Comparison of ENCODE assay signal across 20 cellular contexts in the genomic region with DNA sequence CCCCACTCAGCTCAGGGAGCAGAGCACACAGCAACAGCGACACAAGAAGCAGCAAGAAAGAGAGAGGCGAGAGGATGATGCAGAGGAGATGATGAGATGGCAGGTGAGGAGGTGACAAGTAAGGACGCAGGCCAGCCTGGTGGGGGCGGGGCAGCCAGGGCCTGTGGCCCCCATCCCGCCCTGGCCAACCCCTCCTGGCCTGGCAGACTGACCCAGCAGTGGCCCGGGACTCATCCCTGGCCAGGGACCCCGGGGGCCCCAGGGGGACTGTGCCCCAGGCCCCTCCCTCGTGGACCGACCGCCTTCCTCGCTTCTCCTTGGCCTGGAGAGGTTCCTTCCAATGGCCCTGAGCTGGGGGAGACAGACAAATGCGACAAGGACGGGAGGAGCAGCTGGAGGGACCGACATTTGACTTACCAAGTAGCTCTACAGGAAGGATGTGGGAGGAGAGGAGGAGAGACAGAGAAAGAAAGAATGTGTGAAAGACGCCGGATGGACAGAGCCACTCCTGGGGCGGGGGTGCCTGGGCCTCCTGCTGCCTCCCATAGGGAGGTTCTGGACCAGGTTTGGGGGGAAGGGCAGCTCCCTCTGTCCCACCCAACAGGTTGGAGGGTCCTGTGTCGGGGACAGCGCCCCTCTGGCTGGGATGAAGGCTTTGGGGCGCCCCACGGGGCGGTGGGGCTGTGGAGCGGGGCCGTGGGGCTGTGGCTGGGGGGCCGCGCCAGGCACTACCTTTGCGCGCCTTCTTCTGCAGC. TPM values are rescaled to one million over a fixed set of nuclear protein-coding genes. Genes with fewer than 3 reads are reported as not detected.
A peak's percentile ranks its signal among the peaks of the same experiment; 100 is the strongest.
DNase-seq lines count a peak whose midpoint lies in the region; ATAC-seq and TF ChIP-seq lines count a peak whose summit lies in the region.
"Had no signal": no experiment of that assay in that cellular context is flagged by ENCODE, and none has a peak within 500 bp of the region (broad histone marks: within the 10 kb centered on the region; RNA-seq: fewer than 3 reads in every experiment).

No MANE protein-coding gene starts in this region.

- TF ChIP-seq CTCF in gastroesophageal sphincter (IDR thresholded peaks at IDR 0.05) (no peak), sigmoid colon (IDR thresholded peaks at IDR 0.05) (no peak)

- H3K36me3 Mint-ChIP-seq in activated T-helper 17 cell treated with anti-CD3 and anti-CD28 coated beads, Interleukin-2, amount 50 U/mL, for 72 hours (ENCODE audit: low read depth), result no peaks in the 10 kb centered on the region

- H3K4me2 ChIP-seq in BLaER1 treated with 17β-estradiol and CSF1 and Interleukin-3, amounts not matched to agents 10 nM and 100 nM, result peak overlapping the region in 10 of 11 experiments; percentile 6 to 63 (median 47); a peak in 14 of 22 replicates

- DNase-seq in NT2/D1 (ENCODE audit: low read depth, low spot score) (no peak), sigmoid colon (no peak)
- no peak for DNase-seq in effector memory CD4-positive, alpha-beta T cell
- DNase-seq: activated CD8-positive, alpha-beta memory T cell treated with anti-CD3 and anti-CD28 coated beads for 24 hours; central memory CD4-positive, alpha-beta T cell; DND-41; effector CD4-positive, alpha-beta T cell; HFFc6; NCI-H774; PC-3; small intestine; stimulated activated CD4-positive, alpha-beta T cell treated with anti-CD3 and anti-CD28 coated beads, Interleukin-4, amount 100 ng/mL, for 24 hours; T1000 had no signal

- H3K9ac ChIP-seq in BLaER1 treated with 17β-estradiol and CSF1 and Interleukin-3, amounts not matched to agents 10 nM and 100 nM, result peak overlapping the region in 6 of 11 experiments; percentile 23 to 44 (median 34); a peak in 8 of 22 replicates
- H3K9ac ChIP-seq in NT2/D1 (ENCODE audit: insufficient read length, low read depth), result peak overlapping the region; percentile 5

- 47 to 69% methylated on average over 5 to 8 of the region's 28 CpGs for WGBS in gastroesophageal sphincter (ENCODE audit: low coverage in 1 of 2), 2 donors
- WGBS in sigmoid colon, 2 donors, result 89 to 90% methylated on average over 28 of the region's 28 CpGs

- TF ChIP-seq POLR2A in gastroesophageal sphincter (IDR thresholded peaks at IDR 0.05) (no peak), sigmoid colon (IDR thresholded peaks at IDR 0.05) (no peak)

- no peaks in the 10 kb centered on the region for H3K9me3 ChIP-seq in BLaER1 treated with 17β-estradiol and CSF1 and Interleukin-3, amounts not matched to agents 10 nM and 100 nM (replicated peaks in 1 of 11)
- H3K9me3 ChIP-seq in NT2/D1 (ENCODE audit: insufficient read depth, low read length) (no peaks in the 10 kb centered on the region), gastroesophageal sphincter (no peaks in the 10 kb centered on the region), sigmoid colon (no peaks in the 10 kb centered on the region)
- no peaks in the 10 kb centered on the region for H3K9me3 ChIP-seq in effector memory CD4-positive, alpha-beta T cell (ENCODE audit: control insufficient read depth, low read length)
- H3K9me3 ChIP-seq: heart left ventricle had no signal

- H3K4me3 ChIP-seq in BLaER1 treated with 17β-estradiol and CSF1 and Interleukin-3, amounts not matched to agents 10 nM and 100 nM, result no peak overlapping the region
- H3K4me3 ChIP-seq in NT2/D1 (ENCODE audit: insufficient read length, low read depth) (no peak overlapping the region), gastroesophageal sphincter (no peak overlapping the region), sigmoid colon (no peak overlapping the region)
- no peak overlapping the region for H3K4me3 ChIP-seq in effector memory CD4-positive, alpha-beta T cell (ENCODE audit: insufficient read depth, low read depth, low read length, poor library complexity, severe bottlenecking)
- H3K4me3 ChIP-seq: heart left ventricle had no signal

- H3K27ac ChIP-seq in BLaER1 treated with 17β-estradiol and CSF1 and Interleukin-3, amounts not matched to agents 10 nM and 100 nM, result peak overlapping the region in 8 of 11 experiments; percentile 22 to 61 (median 41); a peak in 11 of 22 replicates
- peak overlapping the region in 3 of 4 donors; percentile 97 to 98 (median 97) for H3K27ac ChIP-seq in gastroesophageal sphincter
- H3K27ac ChIP-seq in sigmoid colon, result peak overlapping the region; percentile 86 to 99 (median 96)
- H3K27ac ChIP-seq in effector memory CD4-positive, alpha-beta T cell (ENCODE audit: insufficient read depth, low read length, poor library complexity, severe bottlenecking), result no peak overlapping the region

- H3K27ac Mint-ChIP-seq in activated T-helper 17 cell treated with anti-CD3 and anti-CD28 coated beads, Interleukin-2, amount 50 U/mL, for 72 hours, result no peak overlapping the region
- H3K27ac Mint-ChIP-seq: HFFc6; naive thymus-derived CD4-positive, alpha-beta T cell; progenitor cell of endocrine pancreas had no signal

- intact Hi-C loops in sigmoid colon (cut with DNase I), result loop anchor here (1.0 kb wide), 1 partner anchor 92 kb away; no protein-coding TSS in a partner anchor

- H4K20me1 ChIP-seq in BLaER1 treated with 17β-estradiol and CSF1 and Interleukin-3, amounts not matched to agents 10 nM and 100 nM, result peaks cover 0 to 85% (median 41%) of the 10 kb centered on the region in 11 experiments; a peak in 17 of 22 replicates

- H3K4me1 ChIP-seq in BLaER1 treated with 17β-estradiol and CSF1 and Interleukin-3, amounts not matched to agents 10 nM and 100 nM, result peaks cover 0 to 49% (median 42%) of the 10 kb centered on the region in 10 experiments; a peak in 17 of 20 replicates
- peaks cover 32% of the 10 kb centered on the region for H3K4me1 ChIP-seq in NT2/D1 (ENCODE audit: insufficient read depth, insufficient read length)
- peaks cover 0 to 81% (median 40%) of the 10 kb centered on the region in 3 donors for H3K4me1 ChIP-seq in gastroesophageal sphincter
- peaks cover 0 to 61% (median 48%) of the 10 kb centered on the region in 4 donors for H3K4me1 ChIP-seq in sigmoid colon
- H3K4me1 ChIP-seq in effector memory CD4-positive, alpha-beta T cell (ENCODE audit: control insufficient read depth, insufficient read depth, low read length, poor library complexity, severe bottlenecking), result no peaks in the 10 kb centered on the region

- peaks cover 0 to 87% (median 60%) of the 10 kb centered on the region in 11 experiments; a peak in 20 of 22 replicates for H3K36me3 ChIP-seq in BLaER1 treated with 17β-estradiol and CSF1 and Interleukin-3, amounts not matched to agents 10 nM and 100 nM
- peaks cover 87% of the 10 kb centered on the region for H3K36me3 ChIP-seq in NT2/D1 (ENCODE audit: insufficient read depth, insufficient read length, low read length)
- peaks cover 0 to 57% of the 10 kb centered on the region in 2 donors for H3K36me3 ChIP-seq in gastroesophageal sphincter
- H3K36me3 ChIP-seq in sigmoid colon, result peaks cover 34 to 64% (median 59%) of the 10 kb centered on the region in 4 donors
- H3K36me3 ChIP-seq in effector memory CD4-positive, alpha-beta T cell (ENCODE audit: control insufficient read depth, insufficient read depth, low read length), result no peaks in the 10 kb centered on the region

- H3K9me3 Mint-ChIP-seq in activated T-helper 17 cell treated with anti-CD3 and anti-CD28 coated beads, Interleukin-2, amount 50 U/mL, for 72 hours, result no peaks in the 10 kb centered on the region
- H3K9me3 Mint-ChIP-seq: HFFc6 had no signal

- TF ChIP-seq EP300 in gastroesophageal sphincter (IDR thresholded peaks at IDR 0.05), result no peak
- no peak for TF ChIP-seq EP300 in sigmoid colon (IDR thresholded peaks at IDR 0.05)

- H3K27me3 Mint-ChIP-seq in activated T-helper 17 cell treated with anti-CD3 and anti-CD28 coated beads, Interleukin-2, amount 50 U/mL, for 72 hours, result no peaks in the 10 kb centered on the region
- H3K27me3 Mint-ChIP-seq: progenitor cell of endocrine pancreas had no signal

- H3K4me1 Mint-ChIP-seq in activated T-helper 17 cell treated with anti-CD3 and anti-CD28 coated beads, Interleukin-2, amount 50 U/mL, for 72 hours, result no peaks in the 10 kb centered on the region

- ATAC-seq in gastroesophageal sphincter (no peak), GM18502 (IDR thresholded peaks at IDR 0.05; ENCODE audit: poor library complexity, unreplicated experiment) (no peak)
- no peak for ATAC-seq in activated T-helper 17 cell treated with anti-CD3 and anti-CD28 coated beads, Interleukin-2, amount 50 U/mL, for 72 hours (replicated peaks)
- ATAC-seq: naive thymus-derived CD4-positive, alpha-beta T cell; PC-3 had no signal

- H3K27me3 ChIP-seq in BLaER1 treated with 17β-estradiol and CSF1 and Interleukin-3, amounts not matched to agents 10 nM and 100 nM, result no peaks in the 10 kb centered on the region
- H3K27me3 ChIP-seq in NT2/D1 (ENCODE audit: insufficient read depth, insufficient read length), result no peaks in the 10 kb centered on the region
- H3K27me3 ChIP-seq in gastroesophageal sphincter, result no peaks in the 10 kb centered on the region
- no peaks in the 10 kb centered on the region for H3K27me3 ChIP-seq in sigmoid colon
- H3K27me3 ChIP-seq in effector memory CD4-positive, alpha-beta T cell (replicated peaks; ENCODE audit: control insufficient read depth, insufficient read depth, low read length, poor library complexity, severe bottlenecking), result peaks cover under 1% of the 10 kb centered on the region
- H3K27me3 ChIP-seq: heart left ventricle had no signal

- no peak overlapping the region for H3K4me3 Mint-ChIP-seq in activated T-helper 17 cell treated with anti-CD3 and anti-CD28 coated beads, Interleukin-2, amount 50 U/mL, for 72 hours
- H3K4me3 Mint-ChIP-seq: HFFc6 had no signal

RNA-seq across cellular contexts. Expression of a gene that starts 6.8 kb away (rescaled TPM):
- total RNA-seq in gastroesophageal sphincter (100 to 1,000 TPM in 1 of 4 donors, 10 to 100 TPM in 3; 70.9 to 234 (median 85.9) TPM), sigmoid colon (10 to 100 TPM; 36.4 to 100.0 (median 60.7) TPM)
- 10 to 100 TPM in 2 of 3 donors, 1 to 10 TPM in 1; 5.4 to 28.2 (median 10.9) TPM for polyA plus RNA-seq in sigmoid colon
- under 1 TPM; 0.11 to 0.67 TPM for total RNA-seq in activated T-helper 17 cell treated with anti-CD3 and anti-CD28 coated beads, Interleukin-2, amount 50 U/mL, for 72 hours
- polyA plus RNA-seq: naive thymus-derived CD4-positive, alpha-beta T cell had no signal

RNA-seq across cellular contexts. Expression of a gene that starts 32.7 kb away (rescaled TPM):
- total RNA-seq in gastroesophageal sphincter (1 to 10 TPM; 1.6 to 4.1 (median 2.8) TPM), sigmoid colon (1 to 10 TPM in 3 of 4 donors, not detected in 1; 3.6 to 5.4 (median 4.6) TPM)
- polyA plus RNA-seq in sigmoid colon, result 1 to 10 TPM in 2 of 3 donors, not detected in 1; 1.8 to 5.5 TPM
- total RNA-seq in activated T-helper 17 cell treated with anti-CD3 and anti-CD28 coated beads, Interleukin-2, amount 50 U/mL, for 72 hours, result not detected
- total RNA-seq: PC-3, progenitor cell of endocrine pancreas had no signal
- polyA plus RNA-seq: naive thymus-derived CD4-positive, alpha-beta T cell had no signal

Comparison
In these comparisons a context has a peak if more than half of its experiments do, and no peak if none do; other contexts are left out.
1. RNA of a gene that starts 6.8 kb away (total RNA-seq): 70.9 to 234 TPM in gastroesophageal sphincter and 36.4 to 100.0 TPM in sigmoid colon; 0.11 to 0.67 TPM in activated T-helper 17 cell treated with anti-CD3 and anti-CD28 coated beads, Interleukin-2, amount 50 U/mL, for 72 hours; every median in the first group is over 10 times any median in the second.